In genomic region chr1:229220163-229220846, GRCh38 we compare ENCODE assay signal across 18 cellular contexts. TPM values are rescaled to one million over a fixed set of nuclear protein-coding genes. Genes with fewer than 3 reads are reported as not detected.
DNase-seq lines count a peak whose midpoint lies in the region; ATAC-seq, FAIRE-seq and TF ChIP-seq lines count a peak whose summit lies in the region.
"Had no signal": no experiment of that assay in that cellular context is flagged by ENCODE, and none has a peak within 500 bp of the region (broad histone marks: within the 10 kb centered on the region; RNA-seq: fewer than 3 reads in every experiment).

No MANE protein-coding gene starts in this region.

- in situ Hi-C loops in HepG2 (cut with HindIII; ENCODE audit: extremely low pct_ligation_motif_present, low pct_unique_long_range_greater_than_20kb) (loop anchor here (10.0 kb wide), 1 partner anchor 486 kb away; the partner anchor contains the start of gene RHOU), HAP-1 (cut with MboI; ENCODE audit: low sequenced_read_pairs) (no loop called here)

- H3K79me2 ChIP-seq in PC-3 (ENCODE audit: low read length): no peaks in the 10 kb centered on the region
- no peaks in the 10 kb centered on the region for H3K79me2 ChIP-seq in HepG2 (ENCODE audit: insufficient read depth, low read length)

- TF ChIP-seq CTCF in 22Rv1 (IDR thresholded peaks at IDR 0.05) (no peak), PC-3 (conservative IDR thresholded peaks at IDR 0.05; ENCODE audit: low read depth, low read length) (no peak), HepG2 (CRISPR knock-in tag; IDR thresholded peaks at IDR 0.05) (no peak), prostate gland (IDR thresholded peaks at IDR 0.05) (no peak)

- no peaks in the 10 kb centered on the region for H3K36me3 ChIP-seq in PC-3 (ENCODE audit: low read depth, low read length)
- no peaks in the 10 kb centered on the region for H3K36me3 ChIP-seq in HepG2 (replicated peaks in 1 of 2; ENCODE audit: control insufficient read depth in 1 of 2, insufficient read depth in 2 of 2, low read length in 2 of 2)
- no peaks in the 10 kb centered on the region for H3K36me3 ChIP-seq in prostate gland
- H3K36me3 ChIP-seq in HAP-1 (replicated peaks): no peaks in the 10 kb centered on the region

- POLR2A ChIA-PET in PC-3 (lab: Charles Lee; ENCODE audit: unreplicated experiment) (no interaction called here), HepG2 (lab: Yijun Ruan, JAX) (interaction anchor here (1.2 to 3.8 kb wide), 4 partner anchors 10 to 382 kb away, joined by 6 to 34 read pairs (median 12); no protein-coding TSS in a partner anchor)

- WGBS in HepG2 (ENCODE audit: low lambda C conversion rate): 100% methylated on average over 1 of the region's 1 CpG
- 100% methylated on average over 1 of the region's 1 CpG for WGBS in prostate gland

- H3K4me1 ChIP-seq in PC-3 (ENCODE audit: insufficient read depth, low read length): peaks cover 37% of the 10 kb centered on the region
- H3K4me1 ChIP-seq in HepG2 (ENCODE audit: insufficient read depth, low read length): peaks cover 88% of the 10 kb centered on the region
- peaks cover 11% of the 10 kb centered on the region for H3K4me1 ChIP-seq in prostate gland (replicated peaks)
- H3K4me1 ChIP-seq in HAP-1: 0 out of 2 replicates have a peak, but pooled peaks cover 4% of the 10 kb centered on the region

- H3K9me3 ChIP-seq in PC-3 (ENCODE audit: low read length) (no peaks in the 10 kb centered on the region), HepG2 (ENCODE audit: low read length) (no peaks in the 10 kb centered on the region), prostate gland (no peaks in the 10 kb centered on the region), HAP-1 (no peaks in the 10 kb centered on the region)
- H3K9me3 ChIP-seq: Caco-2 had no signal

- H3F3A ChIP-seq in PC-3 (ENCODE audit: low read length, unreplicated experiment): no peaks in the 10 kb centered on the region

- no peak for TF ChIP-seq RAD21 in HepG2 (CRISPR knock-in tag; IDR thresholded peaks at IDR 0.05)

- CTCF ChIA-PET in PC-3 (lab: Charles Lee) (no interaction called here), HepG2 (lab: Yijun Ruan, JAX; ENCODE audit: low intra/inter-chr PET ratio, low total read pairs) (no interaction called here)

- intact Hi-C loops in PC-3 (cut with micrococcal nuclease): no loop called here
- intact Hi-C loops in HepG2 (cut with micrococcal nuclease; ENCODE audit: unreplicated experiment): loop anchor here (10.0 kb wide), 4 partner anchors 116 to 356 kb away; no protein-coding TSS in a partner anchor
- intact Hi-C loops in prostate gland (cut with DNase I): loop anchor here (10.0 kb wide), 1 partner anchor 196 kb away; no protein-coding TSS in a partner anchor

- no peak overlapping the region for H2AFZ ChIP-seq in PC-3 (ENCODE audit: low read length)
- no peak overlapping the region for H2AFZ ChIP-seq in HepG2 (ENCODE audit: low read length)

- no peaks in the 10 kb centered on the region; the same call in 1 of the 2 replicates for H3K27me3 ChIP-seq in PC-3 (ENCODE audit: low read length)
- H3K27me3 ChIP-seq in HepG2 (ENCODE audit: control insufficient read depth in 1 of 2, insufficient read depth in 2 of 2, low read length in 2 of 2): no peaks in the 10 kb centered on the region
- no peaks in the 10 kb centered on the region for H3K27me3 ChIP-seq in prostate gland (replicated peaks; ENCODE audit: insufficient read depth)
- peaks cover 6% of the 10 kb centered on the region; the same call in 1 of the 2 replicates for H3K27me3 ChIP-seq in HAP-1 (ENCODE audit: low read depth)

- BruUV-seq in PC-3 (replicated peaks; lab: Mats Ljungman, UMichigan) (no TSS peak), HepG2 (replicated peaks; lab: Mats Ljungman, UMichigan) (no TSS peak)

- H3K27ac ChIP-seq in 22Rv1: peak overlapping the region; percentile 97
- H3K27ac ChIP-seq in PC-3 (ENCODE audit: low read length): peak overlapping the region; percentile 88
- peak overlapping the region; percentile 97 for H3K27ac ChIP-seq in HepG2 (ENCODE audit: extremely low read length, insufficient read depth, low read length)
- H3K27ac ChIP-seq in prostate gland: peak overlapping the region; percentile 80 to 88
- H3K27ac ChIP-seq: HL-60 had no signal

- no peak for TF ChIP-seq POLR2A in HepG2 (IDR thresholded peaks at IDR 0.05; ENCODE audit: insufficient read depth in 1 of 2, low read depth in 2 of 2, low read length in 2 of 2)
- TF ChIP-seq POLR2A in prostate gland (IDR thresholded peaks at IDR 0.05): no peak

- peaks cover 5% of the 10 kb centered on the region; the same call in 1 of the 2 replicates for H3K9me2 ChIP-seq in PC-3 (replicated peaks; ENCODE audit: low read length)

- H4K20me1 ChIP-seq in PC-3 (ENCODE audit: low read length) (no peaks in the 10 kb centered on the region), HepG2 (ENCODE audit: insufficient read depth, low read length) (no peaks in the 10 kb centered on the region)

- H3K4me3 ChIP-seq in PC-3 (ENCODE audit: low read length) (no peak overlapping the region), HepG2 (replicated peaks in 1 of 3; ENCODE audit: insufficient read depth in 1 of 3, low read depth in 2 of 3, low read length in 3 of 3) (no peak overlapping the region), prostate gland (no peak overlapping the region), HAP-1 (no peak overlapping the region)
- H3K4me3 ChIP-seq: K562 had no signal

- no peak for TF ChIP-seq EP300 in HepG2 (IDR thresholded peaks at IDR 0.05; ENCODE audit: low read depth in 2 of 2, low read length in 2 of 2)
- TF ChIP-seq EP300 in HepG2 (CRISPR knock-in tag; IDR thresholded peaks at IDR 0.05; ENCODE audit: borderline replicate concordance): no peak

- H3K4me2 ChIP-seq in PC-3 (ENCODE audit: low read length) (peak overlapping the region; percentile 72), HepG2 (ENCODE audit: low read depth, low read length) (peak overlapping the region; percentile 83)

- FAIRE-seq in HepG2 (lab: Jason Lieb, UNC): no peak
- FAIRE-seq: GM19239, K562 had no signal

- DNase-seq in PC-3 (no peak), HepG2 (ENCODE audit: low spot score) (no peak), prostate gland (ENCODE audit: low spot score) (no peak), HAP-1 (ENCODE audit: low spot score in 2 of 2) (no peak), midbrain (lab: John Stamatoyannopoulos, UW) (no peak), NCI-H146 (lab: John Stamatoyannopoulos, UW) (no peak)
- DNase-seq: AML-193, H7, MV-4-11, NCI-H1417, NCI-H1930, NCI-H526 treated with DMSO at 0.1 percent for 48 hours had no signal

- no peak overlapping the region for H3K9ac ChIP-seq in PC-3 (ENCODE audit: low read length)
- H3K9ac ChIP-seq in HepG2 (ENCODE audit: insufficient read depth, low read depth, low read length): peak overlapping the region; percentile 79

- ATAC-seq in PC-3: no peak
- no peak for ATAC-seq in HepG2
- no peak for ATAC-seq in HG02970 (IDR thresholded peaks at IDR 0.05; ENCODE audit: low FRiP score, unreplicated experiment)
- ATAC-seq: K562 had no signal

TF ChIP-seq in HepG2, 621 proteins besides CTCF, POLR2A, EP300 and RAD21 (continues in another document):
- TF ChIP-seq NFKBIZ (CRISPR knock-in tag; IDR thresholded peaks at IDR 0.05): no peak
- 0 out of 2 replicates have a peak, but pooled peaks have one; percentile 20 for TF ChIP-seq ADNP (CRISPR knock-in tag; IDR thresholded peaks at IDR 0.05)
- TF ChIP-seq JUNB (CRISPR knock-in tag; IDR thresholded peaks at IDR 0.05; ENCODE audit: borderline replicate concordance): 0 out of 2 replicates have a peak, but pooled peaks have one; percentile 16
- TF ChIP-seq ZNF644 (CRISPR knock-in tag; IDR thresholded peaks at IDR 0.05; ENCODE audit: low read depth): peak; percentile 57; the same call in 1 of the 2 replicates
- TF ChIP-seq LCORL (IDR thresholded peaks at IDR 0.05): peak; percentile 4; the same call in 1 of the 2 replicates
- no peak for TF ChIP-seq LCORL (CRISPR knock-in tag; IDR thresholded peaks at IDR 0.05)
- TF ChIP-seq ZNF432 (CRISPR knock-in tag; IDR thresholded peaks at IDR 0.05; ENCODE audit: borderline replicate concordance): no peak

RNA-seq across cellular contexts. Expression of gene RAB4A, which starts 50.6 kb away (rescaled TPM):
- total RNA-seq in PC-3 (2014; rRNA removed) (33.9 and 67.0 TPM in 2 replicates), HepG2 (2016; rRNA removed; fragmentation: Illumina TruSeq; extraction: Trizol) (76.6 and 80.1 TPM in 2 replicates), prostate gland (100 to 1,000 TPM in 1 of 2 donors, 10 to 100 TPM in 1; 53.6 to 106 TPM)
- total RNA-seq in HepG2 (2016; cell fraction: cytosol; rRNA removed; fragmentation: Illumina TruSeq; extraction: Trizol; ENCODE audit: low read depth): 135 and 139 TPM in 2 replicates
- 71.2 and 81.9 TPM in 2 replicates for total RNA-seq in HepG2 (2016; cell fraction: insoluble cytoplasmic fraction; rRNA removed; fragmentation: Illumina TruSeq; extraction: Trizol)
- 213 and 217 TPM in 2 replicates for total RNA-seq in HepG2 (2016; cell fraction: membrane; rRNA removed; fragmentation: Illumina TruSeq; extraction: Trizol)
- total RNA-seq in HepG2 (2016; cell fraction: nucleus; rRNA removed; fragmentation: Illumina TruSeq; extraction: Trizol): 41.7 and 48.3 TPM in 2 replicates
- 41.6 and 56.0 TPM in 2 replicates for polyA plus RNA-seq in HepG2 (2011; rRNA removed)
- polyA plus RNA-seq in HepG2 (2011; cell fraction: cytosol; rRNA removed): 53.2 and 57.4 TPM in 2 replicates
- polyA plus RNA-seq in HepG2 (2011; cell fraction: nucleus; rRNA removed): 15.9 and 18.4 TPM in 2 replicates
- 71.3 and 87.6 TPM in 2 replicates for polyA plus RNA-seq in HepG2 (2012)
- polyA plus RNA-seq in HepG2 (2016; cell fraction: cytosol; fragmentation: Illumina TruSeq; extraction: Trizol; ENCODE audit: low read depth): 296 and 305 TPM in 2 replicates
- 113 and 114 TPM in 2 replicates for polyA plus RNA-seq in HepG2 (2016; cell fraction: insoluble cytoplasmic fraction; fragmentation: Illumina TruSeq; extraction: Trizol; ENCODE audit: low read depth)
- 280 and 289 TPM in 2 replicates for polyA plus RNA-seq in HepG2 (2016; cell fraction: membrane; fragmentation: Illumina TruSeq; extraction: Trizol; ENCODE audit: low read depth)
- 77.5 and 84.8 TPM in 2 replicates for polyA plus RNA-seq in HepG2 (2016; cell fraction: nucleus; fragmentation: Illumina TruSeq; extraction: Trizol; ENCODE audit: insufficient read depth, low read depth)
- polyA minus RNA-seq in HepG2 (2011; rRNA and poly(A)+ RNA removed; ENCODE audit: low replicate concordance): 3.1 and 9.3 TPM in 2 replicates
- polyA minus RNA-seq in HepG2 (2011; cell fraction: cytosol; rRNA and poly(A)+ RNA removed): 17.1 and 18.2 TPM in 2 replicates
- polyA minus RNA-seq in HepG2 (2011; cell fraction: nucleus; rRNA and poly(A)+ RNA removed): 41.3 and 46.1 TPM in 2 replicates
